11 cellular contexts compared by ENCODE assay signal in genomic region chr16:27434141-27435051, GRCh38. TPM values are rescaled to one million over a fixed set of nuclear protein-coding genes. Genes with fewer than 3 reads are reported as not detected.
DNase-seq lines count a peak whose midpoint lies in the region; ATAC-seq and TF ChIP-seq lines count a peak whose summit lies in the region.
"Had no signal": no experiment of that assay in that cellular context is flagged by ENCODE, and none has a peak within 500 bp of the region (broad histone marks: within the 10 kb centered on the region; RNA-seq: fewer than 3 reads in every experiment).

No MANE protein-coding gene starts in this region.

- H3K27ac Mint-ChIP-seq in H9 (peak overlapping the region in 1 of 3 experiments; percentile 87; a peak in 1 of 7 replicates), glutamatergic neuron (ENCODE audit: unreplicated experiment) (no peak overlapping the region)
- no peak overlapping the region for H3K27ac Mint-ChIP-seq in activated CD8-positive, alpha-beta memory T cell treated with anti-CD3 and anti-CD28 coated beads, Interleukin-2, amount 10 ng/mL, durations not matched to agents 7 days and 5 days
- H3K27ac Mint-ChIP-seq in stimulated activated naive B cell treated with anti-CD40 and anti-IgM and Interleukin-4, amounts not matched to agents 10 μg/mL and 1 μg/mL and 100 μg/mL, for 72 hours: peak overlapping the region; percentile 78
- H3K27ac Mint-ChIP-seq: endodermal cell had no signal

- no peak overlapping the region for H3K27ac ChIP-seq in H9 (ENCODE audit: insufficient read length, low read depth, low read length)
- H3K27ac ChIP-seq: body of pancreas, gastrocnemius medialis had no signal

- no peak overlapping the region for H3K23ac ChIP-seq in H9 (ENCODE audit: insufficient read length, low read depth, low read length)

- H4K8ac ChIP-seq in H9 (replicated peaks; ENCODE audit: insufficient read length, low read depth, low read length): no peak overlapping the region

- H3K9me3 Mint-ChIP-seq in H9 (no peaks in the 10 kb centered on the region), glutamatergic neuron (ENCODE audit: unreplicated experiment) (peaks cover 1% of the 10 kb centered on the region)
- H3K9me3 Mint-ChIP-seq in activated CD8-positive, alpha-beta memory T cell treated with anti-CD3 and anti-CD28 coated beads, Interleukin-2, amount 10 ng/mL, durations not matched to agents 7 days and 5 days (ENCODE audit: low read depth): no peaks in the 10 kb centered on the region
- H3K9me3 Mint-ChIP-seq in stimulated activated naive B cell treated with anti-CD40 and anti-IgM and Interleukin-4, amounts not matched to agents 10 μg/mL and 1 μg/mL and 100 μg/mL, for 72 hours: peaks cover 0 to 2% of the 10 kb centered on the region in 2 donors

- no peak overlapping the region for H2AFZ ChIP-seq in H9 (ENCODE audit: low read length)

- H4K5ac ChIP-seq in H9 (ENCODE audit: insufficient read length, low read depth, low read length): no peak overlapping the region

- no peak overlapping the region for H3K4ac ChIP-seq in H9 (ENCODE audit: low read depth, low read length)

- no peaks in the 10 kb centered on the region for H3K79me1 ChIP-seq in H9 (ENCODE audit: insufficient read depth, low read depth, low read length, poor library complexity, severe bottlenecking)

- H3K36me3 Mint-ChIP-seq in H9 (ENCODE audit: insufficient read depth in 1 of 3, low read depth in 3 of 3): no peaks in the 10 kb centered on the region; a peak in 1 of 7 replicates
- H3K36me3 Mint-ChIP-seq in activated CD8-positive, alpha-beta memory T cell treated with anti-CD3 and anti-CD28 coated beads, Interleukin-2, amount 10 ng/mL, durations not matched to agents 7 days and 5 days: peaks cover 58% of the 10 kb centered on the region
- no peaks in the 10 kb centered on the region for H3K36me3 Mint-ChIP-seq in glutamatergic neuron (ENCODE audit: unreplicated experiment)
- peaks cover 80 to 92% of the 10 kb centered on the region in 2 donors for H3K36me3 Mint-ChIP-seq in stimulated activated naive B cell treated with anti-CD40 and anti-IgM and Interleukin-4, amounts not matched to agents 10 μg/mL and 1 μg/mL and 100 μg/mL, for 72 hours

- H3K4me1 ChIP-seq in H9 (ENCODE audit: insufficient read depth, low read length): no peaks in the 10 kb centered on the region; the same call in 1 of the 2 replicates
- H3K4me1 ChIP-seq: body of pancreas, gastrocnemius medialis had no signal

- DNase-seq in H9 (peak; percentile 19), glutamatergic neuron (peak; percentile 6), DMS53 treated with DMSO at 0.1 percent for 48 hours (lab: John Stamatoyannopoulos, UW; ENCODE audit: unreplicated experiment) (no peak), cerebellar cortex (ENCODE audit: low spot score) (no peak), DMS79 treated with DMSO at 0.1 percent for 48 hours (lab: John Stamatoyannopoulos, UW) (no peak)
- DNase-seq in activated CD8-positive, alpha-beta memory T cell treated with anti-CD3 and anti-CD28 coated beads, Interleukin-2, amount 10 ng/mL, durations not matched to agents 7 days and 5 days: peak; percentile 35
- DNase-seq in stimulated activated naive B cell treated with anti-CD40 and anti-IgM and Interleukin-4, amounts not matched to agents 10 μg/mL and 1 μg/mL and 100 μg/mL, for 72 hours: no peak
- DNase-seq: body of pancreas, endodermal cell, gastrocnemius medialis, GF-D8 had no signal

- no peaks in the 10 kb centered on the region for H3K79me2 ChIP-seq in H9 (ENCODE audit: insufficient read depth, low read length)

- TF ChIP-seq CTCF in H9 (conservative IDR thresholded peaks at IDR 0.05) (no peak), glutamatergic neuron (IDR thresholded peaks at IDR 0.05; ENCODE audit: partially characterized antibody, unreplicated experiment) (no peak)

- H3K4me2 ChIP-seq in H9 (ENCODE audit: insufficient read depth, insufficient read length, low read length): no peak overlapping the region

- H3K23me2 ChIP-seq in H9 (ENCODE audit: insufficient read length, low read depth, low read length, poor library complexity, severe bottlenecking): no peaks in the 10 kb centered on the region

- no peak overlapping the region for H3T11ph ChIP-seq in H9 (ENCODE audit: low read length)

- H3K27me3 Mint-ChIP-seq in H9 (ENCODE audit: low read depth): peaks cover 2% of the 10 kb centered on the region; the same call in 1 of the 2 replicates
- H3K27me3 Mint-ChIP-seq in activated CD8-positive, alpha-beta memory T cell treated with anti-CD3 and anti-CD28 coated beads, Interleukin-2, amount 10 ng/mL, durations not matched to agents 7 days and 5 days: no peaks in the 10 kb centered on the region
- peaks cover 7% of the 10 kb centered on the region for H3K27me3 Mint-ChIP-seq in glutamatergic neuron (ENCODE audit: unreplicated experiment)
- H3K27me3 Mint-ChIP-seq in stimulated activated naive B cell treated with anti-CD40 and anti-IgM and Interleukin-4, amounts not matched to agents 10 μg/mL and 1 μg/mL and 100 μg/mL, for 72 hours: no peaks in the 10 kb centered on the region

- H3K4me3 Mint-ChIP-seq in H9 (no peak overlapping the region), glutamatergic neuron (ENCODE audit: unreplicated experiment) (no peak overlapping the region)
- H3K4me3 Mint-ChIP-seq in activated CD8-positive, alpha-beta memory T cell treated with anti-CD3 and anti-CD28 coated beads, Interleukin-2, amount 10 ng/mL, durations not matched to agents 7 days and 5 days: no peak overlapping the region
- no peak overlapping the region for H3K4me3 Mint-ChIP-seq in stimulated activated naive B cell treated with anti-CD40 and anti-IgM and Interleukin-4, amounts not matched to agents 10 μg/mL and 1 μg/mL and 100 μg/mL, for 72 hours
- H3K4me3 Mint-ChIP-seq: endodermal cell had no signal

- H3K9me3 ChIP-seq in H9 (ENCODE audit: control insufficient read depth, low read depth, low read length): no peaks in the 10 kb centered on the region
- H3K9me3 ChIP-seq: body of pancreas, gastrocnemius medialis had no signal

- H3K18ac ChIP-seq in H9 (ENCODE audit: insufficient read length, low read depth, low read length): no peak overlapping the region

- H2BK20ac ChIP-seq in H9 (ENCODE audit: low read depth, low read length, poor library complexity, severe bottlenecking): no peak overlapping the region

- no peak overlapping the region for H2BK12ac ChIP-seq in H9 (ENCODE audit: insufficient read length, low read depth, low read length)

- H3K56ac ChIP-seq in H9 (ENCODE audit: insufficient read length, low read depth, low read length): no peak overlapping the region

- ATAC-seq in activated CD8-positive, alpha-beta memory T cell treated with anti-CD3 and anti-CD28 coated beads, Interleukin-2, amount 10 ng/mL, durations not matched to agents 7 days and 5 days: no peak
- ATAC-seq in stimulated activated naive B cell treated with anti-CD40 and anti-IgM and Interleukin-4, amounts not matched to agents 10 μg/mL and 1 μg/mL and 100 μg/mL, for 72 hours (replicated peaks): no peak
- ATAC-seq: body of pancreas, gastrocnemius medialis had no signal

- no peak overlapping the region for H2BK5ac ChIP-seq in H9 (ENCODE audit: insufficient read length, low read length)

- H3K14ac ChIP-seq in H9 (ENCODE audit: insufficient read depth, low read length): no peak overlapping the region

- H2BK15ac ChIP-seq in H9 (ENCODE audit: low read depth, low read length): no peak overlapping the region

- no peaks in the 10 kb centered on the region for H3K27me3 ChIP-seq in H9 (ENCODE audit: insufficient read depth, low read length)
- H3K27me3 ChIP-seq: body of pancreas had no signal

- no peaks in the 10 kb centered on the region for H4K20me1 ChIP-seq in H9 (ENCODE audit: control insufficient read depth, insufficient read depth, insufficient read length)

- H4K91ac ChIP-seq in H9 (ENCODE audit: insufficient read length, low read depth, low read length): no peak overlapping the region

- no peak overlapping the region for H3K9ac ChIP-seq in H9 (ENCODE audit: extremely low read depth, insufficient read length, low read length)

- peaks cover 2% of the 10 kb centered on the region in 2 experiments; a peak in 3 of 4 replicates for H3K4me1 Mint-ChIP-seq in H9
- H3K4me1 Mint-ChIP-seq in activated CD8-positive, alpha-beta memory T cell treated with anti-CD3 and anti-CD28 coated beads, Interleukin-2, amount 10 ng/mL, durations not matched to agents 7 days and 5 days: peaks cover 33% of the 10 kb centered on the region
- H3K4me1 Mint-ChIP-seq in glutamatergic neuron (ENCODE audit: low read depth, unreplicated experiment): peaks cover 2% of the 10 kb centered on the region
- peaks cover 70 to 81% of the 10 kb centered on the region in 2 donors for H3K4me1 Mint-ChIP-seq in stimulated activated naive B cell treated with anti-CD40 and anti-IgM and Interleukin-4, amounts not matched to agents 10 μg/mL and 1 μg/mL and 100 μg/mL, for 72 hours
- H3K4me1 Mint-ChIP-seq: endodermal cell had no signal

- no peak overlapping the region for H2BK120ac ChIP-seq in H9 (ENCODE audit: low read depth, low read length, poor library complexity, severe bottlenecking)

- CTCF ChIA-PET in activated CD8-positive, alpha-beta memory T cell treated with anti-CD3 and anti-CD28 coated beads, Interleukin-2, amount 10 ng/mL, durations not matched to agents 7 days and 5 days (lab: Charles Lee): interaction anchor here (1.2 kb wide), 1 partner anchor 15 kb away, joined by 4 read pairs; no protein-coding TSS in a partner anchor

- WGBS in H9 (ENCODE audit: extremely low coverage, insufficient read length, low lambda C conversion rate): no CpG with 5 or more reads among the region's 16 CpGs

- H2AK5ac ChIP-seq in H9 (ENCODE audit: insufficient read length, low read length): no peak overlapping the region

RNA-seq across cellular contexts. Expression of gene IL21R, which starts 32.4 kb away (rescaled TPM):
- 0.07 and 0.11 TPM in 2 replicates for total RNA-seq in H9 (2021)
- 10 to 100 TPM; 24.6 to 38.0 TPM for total RNA-seq in activated CD8-positive, alpha-beta memory T cell treated with anti-CD3 and anti-CD28 coated beads, Interleukin-2, amount 10 ng/mL, durations not matched to agents 7 days and 5 days
- total RNA-seq in glutamatergic neuron (ENCODE audit: unreplicated experiment): 0.86 TPM

Comparison
In these comparisons a context has a peak if more than half of its experiments do, and no peak if none do; other contexts are left out.
1. DNase-seq: peak in H9 (single experiment), activated CD8-positive, alpha-beta memory T cell treated with anti-CD3 and anti-CD28 coated beads, Interleukin-2, amount 10 ng/mL, durations not matched to agents 7 days and 5 days (single experiment) and glutamatergic neuron (single experiment); none in stimulated activated naive B cell treated with anti-CD40 and anti-IgM and Interleukin-4, amounts not matched to agents 10 μg/mL and 1 μg/mL and 100 μg/mL, for 72 hours (single experiment), DMS53 treated with DMSO at 0.1 percent for 48 hours (single experiment), cerebellar cortex (single experiment) and DMS79 treated with DMSO at 0.1 percent for 48 hours (single experiment).
2. RNA of gene IL21R, which starts 32.4 kb away (total RNA-seq): 24.6 to 38.0 TPM in activated CD8-positive, alpha-beta memory T cell treated with anti-CD3 and anti-CD28 coated beads, Interleukin-2, amount 10 ng/mL, durations not matched to agents 7 days and 5 days; 0.86 TPM in glutamatergic neuron (single experiment) and 0.07 to 0.11 TPM in H9; every median in the first group is over 10 times any median in the second.